ENCODE assay signal across 18 cellular contexts in the genomic region with DNA sequence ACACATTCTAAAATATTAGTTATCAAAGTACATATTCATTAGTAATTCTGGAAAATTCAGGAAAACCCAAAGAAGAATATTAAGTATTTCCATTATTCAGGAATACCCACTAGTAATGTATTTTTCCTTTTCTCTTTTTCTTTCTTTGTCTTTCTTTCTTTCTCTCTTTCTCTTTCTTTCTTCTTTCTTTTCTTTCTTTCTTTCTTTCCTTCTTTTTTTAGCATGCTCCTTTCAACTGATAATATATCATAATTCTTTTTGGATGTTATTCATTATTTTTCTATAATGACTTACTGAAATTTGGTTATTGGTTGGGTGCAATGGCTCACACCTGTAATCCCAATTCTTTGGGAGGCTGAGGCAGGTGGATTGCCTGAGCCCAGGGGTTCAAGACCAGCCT.
DNase-seq lines count a peak whose midpoint lies in the region; ATAC-seq and TF ChIP-seq lines count a peak whose summit lies in the region.
"Had no signal": no experiment of that assay in that cellular context is flagged by ENCODE, and none has a peak within 500 bp of the region (broad histone marks: within the 10 kb centered on the region; RNA-seq: fewer than 3 reads in every experiment).

No MANE protein-coding gene starts in this region.

- CTCF ChIA-PET in Caco-2 (lab: Charles Lee) = no interaction called here

- no peak for DNase-seq in Caco-2
- no peak for DNase-seq in endodermal cell
- DNase-seq in thyroid gland = no peak
- DNase-seq in right cardiac atrium = no peak
- no peak for DNase-seq in spleen
- DNase-seq: CD4-positive, alpha-beta T cell; DMS153; GDM1; NCI-H1105; NCI-H2081; NCI-H748 treated with DMSO at 0.1 percent for 48 hours; NK-92 treated with Interleukin-12 subunit alpha and Interleukin-12 subunit beta, amount 100 ng/mL, for 24 hours; Peyer's patch had no signal

- H3K4me3 Mint-ChIP-seq in Caco-2 (ENCODE audit: unreplicated experiment) = no peak overlapping the region
- H3K4me3 Mint-ChIP-seq in endodermal cell = no peak overlapping the region
- H3K4me3 Mint-ChIP-seq: CD4-positive, alpha-beta T cell had no signal

- H3K4me3 ChIP-seq in Caco-2 (ENCODE audit: low read depth, low read length) (no peak overlapping the region), HUES6 (ENCODE audit: low read depth, low read length) (no peak overlapping the region), endodermal cell (ENCODE audit: low read length) (peak overlapping the region; percentile 47), thyroid gland (replicated peaks in 1 of 3) (no peak overlapping the region), right cardiac atrium (ENCODE audit: low read length) (no peak overlapping the region), spleen (no peak overlapping the region)
- H3K4me3 ChIP-seq: Peyer's patch, SK-N-MC had no signal

- BruUV-seq in Caco-2 (replicated peaks; lab: Mats Ljungman, UMichigan) = no TSS peak

- peaks cover 48% of the 10 kb centered on the region for H3K4me1 ChIP-seq in Caco-2
- peaks cover 59% of the 10 kb centered on the region for H3K4me1 ChIP-seq in HUES6 (ENCODE audit: control insufficient read depth, insufficient read depth, low read length)
- H3K4me1 ChIP-seq in endodermal cell (ENCODE audit: control insufficient read depth, insufficient read depth, low read length) = peaks cover 14% of the 10 kb centered on the region
- H3K4me1 ChIP-seq in thyroid gland = peaks cover 45 to 63% of the 10 kb centered on the region in 2 donors
- no peaks in the 10 kb centered on the region for H3K4me1 ChIP-seq in right cardiac atrium (ENCODE audit: control insufficient read depth, insufficient read depth, low read length)
- no peaks in the 10 kb centered on the region for H3K4me1 ChIP-seq in spleen
- H3K4me1 ChIP-seq: Peyer's patch had no signal

- peaks cover 10% of the 10 kb centered on the region for H3K9me3 ChIP-seq in Caco-2
- peaks cover 9% of the 10 kb centered on the region; the same call in 1 of the 2 replicates for H3K9me3 ChIP-seq in HUES6 (ENCODE audit: control insufficient read depth, insufficient read depth, low read depth, low read length)
- H3K9me3 ChIP-seq in endodermal cell (ENCODE audit: control insufficient read depth, low read length) = peaks cover 15% of the 10 kb centered on the region
- H3K9me3 ChIP-seq in thyroid gland = no peaks in the 10 kb centered on the region
- H3K9me3 ChIP-seq in right cardiac atrium (ENCODE audit: control insufficient read depth, low read length) = no peaks in the 10 kb centered on the region
- H3K9me3 ChIP-seq in spleen = peaks cover 0 to 8% (median 2%) of the 10 kb centered on the region in 8 donors
- H3K9me3 ChIP-seq: BE2C, Peyer's patch had no signal

- TF ChIP-seq POLR2A in thyroid gland (IDR thresholded peaks at IDR 0.05) (no peak), spleen (IDR thresholded peaks at IDR 0.05) (no peak)

- H3K36me3 Mint-ChIP-seq in Caco-2 (ENCODE audit: insufficient read depth, unreplicated experiment) (peaks cover 7% of the 10 kb centered on the region), endodermal cell (ENCODE audit: low read depth) (no peaks in the 10 kb centered on the region)

- H3K27me3 ChIP-seq in Caco-2 (replicated peaks; ENCODE audit: control insufficient read depth, insufficient read depth, low read length) (no peaks in the 10 kb centered on the region), HUES6 (ENCODE audit: control insufficient read depth, insufficient read depth, low read length) (no peaks in the 10 kb centered on the region), endodermal cell (ENCODE audit: control insufficient read depth, insufficient read depth, low read length, poor library complexity, severe bottlenecking) (no peaks in the 10 kb centered on the region), thyroid gland (no peaks in the 10 kb centered on the region), right cardiac atrium (ENCODE audit: control insufficient read depth, insufficient read depth) (no peaks in the 10 kb centered on the region), spleen (replicated peaks in 1 of 7) (no peaks in the 10 kb centered on the region)
- H3K27me3 ChIP-seq: BE2C, Peyer's patch had no signal

- H3K4me1 Mint-ChIP-seq in Caco-2 (ENCODE audit: low read depth, unreplicated experiment) (peaks cover 53% of the 10 kb centered on the region), endodermal cell (peaks cover 61% of the 10 kb centered on the region)

- TF ChIP-seq CTCF in Caco-2 (IDR thresholded peaks at IDR 0.05; ENCODE audit: insufficient read depth in 1 of 2, low read depth in 1 of 2, low read length in 1 of 2, severe bottlenecking in 1 of 2, unreplicated experiment in 1 of 2) (no peak), endodermal cell (conservative IDR thresholded peaks at IDR 0.05) (no peak), thyroid gland (IDR thresholded peaks at IDR 0.05) (no peak), spleen (IDR thresholded peaks at IDR 0.05 in 8 of 11, conservative IDR thresholded peaks at IDR 0.05 in 3 of 11) (no peak)

- H3K27ac Mint-ChIP-seq in Caco-2 (ENCODE audit: unreplicated experiment) (peak overlapping the region; percentile 75), endodermal cell (no peak overlapping the region)
- H3K27ac Mint-ChIP-seq: CD4-positive, alpha-beta T cell had no signal

- H3K27me3 Mint-ChIP-seq in Caco-2 (ENCODE audit: insufficient read depth, unreplicated experiment) (no peaks in the 10 kb centered on the region), endodermal cell (ENCODE audit: insufficient read depth) (no peaks in the 10 kb centered on the region)
- H3K27me3 Mint-ChIP-seq: CD4-positive, alpha-beta T cell had no signal

- peak overlapping the region; percentile 66; the same call in 1 of the 2 replicates for H3K27ac ChIP-seq in HUES6 (ENCODE audit: low read depth, low read length)
- H3K27ac ChIP-seq in endodermal cell (ENCODE audit: low read depth, low read length) = no peak overlapping the region
- peak overlapping the region in 2 of 3 donors; percentile 93 to 98 for H3K27ac ChIP-seq in thyroid gland
- H3K27ac ChIP-seq in right cardiac atrium (ENCODE audit: low read length) = no peak overlapping the region
- H3K27ac ChIP-seq in spleen = no peak overlapping the region
- H3K27ac ChIP-seq: Peyer's patch, SK-N-MC had no signal

- intact Hi-C loops in Caco-2 (cut with micrococcal nuclease; ENCODE audit: unreplicated experiment) (loop anchor here (10.0 kb wide), 3 partner anchors 129 to 361 kb away; a partner anchor contains a TSS), thyroid gland (cut with DNase I) (no loop called here), right cardiac atrium (cut with DNase I) (no loop called here), spleen (cut with DNase I; ENCODE audit: low total_unique reads) (no loop called here)

- H3K36me3 ChIP-seq in Caco-2 (ENCODE audit: control insufficient read depth, insufficient read depth, low read length) (no peaks in the 10 kb centered on the region), HUES6 (ENCODE audit: control insufficient read depth, insufficient read depth, low read length) (no peaks in the 10 kb centered on the region), endodermal cell (ENCODE audit: control insufficient read depth, insufficient read depth, low read length) (no peaks in the 10 kb centered on the region), thyroid gland (no peaks in the 10 kb centered on the region), spleen (no peaks in the 10 kb centered on the region)
- H3K36me3 ChIP-seq: BE2C, Peyer's patch had no signal

- POLR2A ChIA-PET in Caco-2 (lab: Charles Lee) = no interaction called here

- H3K9ac ChIP-seq in HUES6 (ENCODE audit: low read length) = no peak overlapping the region
- H3K9ac ChIP-seq in endodermal cell (ENCODE audit: extremely low read depth, low read length, poor library complexity, severe bottlenecking) = no peak overlapping the region

- H3K9me3 Mint-ChIP-seq in Caco-2 (ENCODE audit: unreplicated experiment) = no peaks in the 10 kb centered on the region
- peaks cover 21% of the 10 kb centered on the region for H3K9me3 Mint-ChIP-seq in endodermal cell
- H3K9me3 Mint-ChIP-seq: CD4-positive, alpha-beta T cell had no signal

- no peak for ATAC-seq in HG03571 (IDR thresholded peaks at IDR 0.05; ENCODE audit: unreplicated experiment)
- no peak for ATAC-seq in right cardiac atrium
- ATAC-seq: Right ventricle myocardium inferior had no signal

Comparison
In these comparisons a context has a peak if more than half of its experiments do, and no peak if none do; other contexts are left out.
1. H3K27ac ChIP-seq: peak in HUES6 (single experiment) and thyroid gland (2 of 3); none in endodermal cell (single experiment), right cardiac atrium (single experiment) and spleen (0 of 8).